Comparison of ENCODE assay signal across 8 cellular contexts in the genomic region with DNA sequence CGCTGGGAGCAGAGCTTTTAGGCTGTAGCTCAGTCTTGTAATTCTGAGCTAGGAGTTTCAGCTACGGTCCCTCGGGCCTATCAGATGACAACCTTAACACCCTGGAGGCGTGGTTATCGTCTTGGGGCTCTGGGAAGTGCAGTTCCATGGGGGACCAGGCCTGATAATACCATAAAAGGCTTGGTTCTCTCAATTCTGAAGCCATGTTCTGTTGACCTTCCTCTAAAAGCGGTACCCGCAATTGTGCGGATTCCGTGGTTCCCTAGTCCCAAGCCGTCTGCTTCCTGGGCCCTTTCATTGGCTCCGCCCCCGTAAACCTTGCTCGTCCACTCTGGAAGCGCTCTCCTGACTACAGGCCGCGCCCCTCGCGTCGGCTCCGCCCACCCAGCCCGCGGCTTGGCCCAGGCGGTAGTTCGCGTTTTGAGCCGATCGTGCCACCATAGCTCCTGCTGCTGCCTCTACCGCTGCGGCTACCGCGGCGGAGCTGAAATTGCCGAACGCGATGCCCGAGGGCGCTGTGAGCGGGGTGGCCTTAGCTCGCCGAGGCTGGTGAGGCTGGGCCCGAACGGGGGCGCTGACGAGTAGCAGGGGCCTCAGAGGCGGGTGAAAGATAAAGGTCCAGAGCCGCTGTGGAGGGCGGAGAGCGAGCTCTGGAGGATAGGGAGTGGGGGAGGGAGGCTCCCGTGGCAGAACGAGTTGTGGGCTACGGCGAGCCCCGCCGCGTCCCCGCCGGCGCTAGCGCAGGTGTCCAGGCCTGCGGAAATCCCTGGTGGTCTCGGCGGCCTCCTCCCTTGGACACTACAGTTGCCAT. TPM values are rescaled to one million over a fixed set of nuclear protein-coding genes. Genes with fewer than 3 reads are reported as not detected.
DNase-seq lines count a peak whose midpoint lies in the region; ATAC-seq and TF ChIP-seq lines count a peak whose summit lies in the region.

A gene with protein sequence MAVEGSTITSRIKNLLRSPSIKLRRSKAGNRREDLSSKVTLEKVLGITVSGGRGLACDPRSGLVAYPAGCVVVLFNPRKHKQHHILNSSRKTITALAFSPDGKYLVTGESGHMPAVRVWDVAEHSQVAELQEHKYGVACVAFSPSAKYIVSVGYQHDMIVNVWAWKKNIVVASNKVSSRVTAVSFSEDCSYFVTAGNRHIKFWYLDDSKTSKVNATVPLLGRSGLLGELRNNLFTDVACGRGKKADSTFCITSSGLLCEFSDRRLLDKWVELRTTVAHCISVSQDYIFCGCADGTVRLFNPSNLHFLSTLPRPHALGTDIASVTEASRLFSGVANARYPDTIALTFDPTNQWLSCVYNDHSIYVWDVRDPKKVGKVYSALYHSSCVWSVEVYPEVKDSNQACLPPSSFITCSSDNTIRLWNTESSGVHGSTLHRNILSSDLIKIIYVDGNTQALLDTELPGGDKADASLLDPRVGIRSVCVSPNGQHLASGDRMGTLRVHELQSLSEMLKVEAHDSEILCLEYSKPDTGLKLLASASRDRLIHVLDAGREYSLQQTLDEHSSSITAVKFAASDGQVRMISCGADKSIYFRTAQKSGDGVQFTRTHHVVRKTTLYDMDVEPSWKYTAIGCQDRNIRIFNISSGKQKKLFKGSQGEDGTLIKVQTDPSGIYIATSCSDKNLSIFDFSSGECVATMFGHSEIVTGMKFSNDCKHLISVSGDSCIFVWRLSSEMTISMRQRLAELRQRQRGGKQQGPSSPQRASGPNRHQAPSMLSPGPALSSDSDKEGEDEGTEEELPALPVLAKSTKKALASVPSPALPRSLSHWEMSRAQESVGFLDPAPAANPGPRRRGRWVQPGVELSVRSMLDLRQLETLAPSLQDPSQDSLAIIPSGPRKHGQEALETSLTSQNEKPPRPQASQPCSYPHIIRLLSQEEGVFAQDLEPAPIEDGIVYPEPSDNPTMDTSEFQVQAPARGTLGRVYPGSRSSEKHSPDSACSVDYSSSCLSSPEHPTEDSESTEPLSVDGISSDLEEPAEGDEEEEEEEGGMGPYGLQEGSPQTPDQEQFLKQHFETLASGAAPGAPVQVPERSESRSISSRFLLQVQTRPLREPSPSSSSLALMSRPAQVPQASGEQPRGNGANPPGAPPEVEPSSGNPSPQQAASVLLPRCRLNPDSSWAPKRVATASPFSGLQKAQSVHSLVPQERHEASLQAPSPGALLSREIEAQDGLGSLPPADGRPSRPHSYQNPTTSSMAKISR (N-terminal part only) (plus strand): TSS at position 423 of the 811 bp plus-strand sequence. CDS start 792 bp downstream, outside the sequence.

- peak within 1 kb of the TSS; percentile 55 for H3K9ac ChIP-seq in muscle layer of colon (ENCODE audit: low read length)

- no peaks in the 10 kb centered on the region for H3K27me3 Mint-ChIP-seq in activated T-cell treated with anti-CD3 and anti-CD28 coated beads, Interleukin-2, amount 50 U/mL, for 24 hours

- H3K4me1 Mint-ChIP-seq in activated T-cell treated with anti-CD3 and anti-CD28 coated beads, Interleukin-2, amount 50 U/mL, for 24 hours (ENCODE audit: low read depth) = peaks cover 60% of the 10 kb centered on the region

- peak within 1 kb of the TSS; percentile 75 to 93 for H3K4me3 ChIP-seq in muscle layer of colon (ENCODE audit: low read depth in 1 of 2, low read length in 2 of 2)

- peaks cover 12% of the 10 kb centered on the region for H3K36me3 Mint-ChIP-seq in activated T-cell treated with anti-CD3 and anti-CD28 coated beads, Interleukin-2, amount 50 U/mL, for 24 hours (ENCODE audit: low read depth)

- H3K9me3 Mint-ChIP-seq in activated T-cell treated with anti-CD3 and anti-CD28 coated beads, Interleukin-2, amount 50 U/mL, for 24 hours = no peaks in the 10 kb centered on the region

- H3K27ac ChIP-seq in muscle layer of colon (ENCODE audit: low read depth, low read length) = peak within 1 kb of the TSS; percentile 84

- no peaks in the 10 kb centered on the region for H3K9me3 ChIP-seq in muscle layer of colon (ENCODE audit: low read length)

- peak within 1 kb of the TSS; percentile 90 for H3K4me3 Mint-ChIP-seq in activated T-cell treated with anti-CD3 and anti-CD28 coated beads, Interleukin-2, amount 50 U/mL, for 24 hours

- peak within 1 kb of the TSS; percentile 96 for H3K27ac Mint-ChIP-seq in activated T-cell treated with anti-CD3 and anti-CD28 coated beads, Interleukin-2, amount 50 U/mL, for 24 hours

- no peaks in the 10 kb centered on the region for H3K27me3 ChIP-seq in muscle layer of colon (ENCODE audit: control insufficient read depth in 1 of 2, insufficient read depth in 2 of 2, low read length in 2 of 2)

- peaks cover 48% of the 10 kb centered on the region for H3K4me1 ChIP-seq in muscle layer of colon (ENCODE audit: insufficient read depth, low read length)

- ATAC-seq in GM21723 (IDR thresholded peaks at IDR 0.05; ENCODE audit: unreplicated experiment) (peak; percentile 84), esophagus mucosa (peak; percentile 93)

- H3K36me3 ChIP-seq in muscle layer of colon (ENCODE audit: insufficient read depth, low read length) = no peaks in the 10 kb centered on the region

- peak; percentile 77 for DNase-seq in DMS79 treated with DMSO at 0.1 percent for 48 hours (lab: John Stamatoyannopoulos, UW)
- DNase-seq in KG1 (lab: John Stamatoyannopoulos, UW) = peak; percentile 98
- DNase-seq in activated T-cell treated with anti-CD3 and anti-CD28 coated beads, Interleukin-2, amount 50 U/mL, for 24 hours = peak; percentile 98
- DNase-seq in stimulated activated CD8-positive, alpha-beta memory T cell treated with anti-CD3 and anti-CD28 coated beads, Interleukin-7, amount 100 ng/mL, for 24 hours (ENCODE audit: low read depth) = peak; percentile 88

TF ChIP-seq in PFSK-1, 5 proteins besides CTCF, POLR2A, EP300 and RAD21:
- TF ChIP-seq POLR2AphosphoS5 (IDR thresholded peaks at IDR 0.05; ENCODE audit: low read depth, low read length) (peak; percentile 56; the same call in 1 of the 2 replicates), SIN3A (IDR thresholded peaks at IDR 0.05; ENCODE audit: borderline replicate concordance, insufficient read depth, low read length) (no peak; the same call in 1 of the 2 replicates), TAF1 (IDR thresholded peaks at IDR 0.05; ENCODE audit: borderline replicate concordance, insufficient read depth, low read length) (peak; percentile 29; the same call in 1 of the 2 replicates), FOXP2 (optimal IDR thresholded peaks at IDR 0.05; ENCODE audit: borderline replicate concordance, extremely low read depth, extremely low read length, insufficient read depth) (peak; percentile 95)
- TF ChIP-seq, protein P1, sequence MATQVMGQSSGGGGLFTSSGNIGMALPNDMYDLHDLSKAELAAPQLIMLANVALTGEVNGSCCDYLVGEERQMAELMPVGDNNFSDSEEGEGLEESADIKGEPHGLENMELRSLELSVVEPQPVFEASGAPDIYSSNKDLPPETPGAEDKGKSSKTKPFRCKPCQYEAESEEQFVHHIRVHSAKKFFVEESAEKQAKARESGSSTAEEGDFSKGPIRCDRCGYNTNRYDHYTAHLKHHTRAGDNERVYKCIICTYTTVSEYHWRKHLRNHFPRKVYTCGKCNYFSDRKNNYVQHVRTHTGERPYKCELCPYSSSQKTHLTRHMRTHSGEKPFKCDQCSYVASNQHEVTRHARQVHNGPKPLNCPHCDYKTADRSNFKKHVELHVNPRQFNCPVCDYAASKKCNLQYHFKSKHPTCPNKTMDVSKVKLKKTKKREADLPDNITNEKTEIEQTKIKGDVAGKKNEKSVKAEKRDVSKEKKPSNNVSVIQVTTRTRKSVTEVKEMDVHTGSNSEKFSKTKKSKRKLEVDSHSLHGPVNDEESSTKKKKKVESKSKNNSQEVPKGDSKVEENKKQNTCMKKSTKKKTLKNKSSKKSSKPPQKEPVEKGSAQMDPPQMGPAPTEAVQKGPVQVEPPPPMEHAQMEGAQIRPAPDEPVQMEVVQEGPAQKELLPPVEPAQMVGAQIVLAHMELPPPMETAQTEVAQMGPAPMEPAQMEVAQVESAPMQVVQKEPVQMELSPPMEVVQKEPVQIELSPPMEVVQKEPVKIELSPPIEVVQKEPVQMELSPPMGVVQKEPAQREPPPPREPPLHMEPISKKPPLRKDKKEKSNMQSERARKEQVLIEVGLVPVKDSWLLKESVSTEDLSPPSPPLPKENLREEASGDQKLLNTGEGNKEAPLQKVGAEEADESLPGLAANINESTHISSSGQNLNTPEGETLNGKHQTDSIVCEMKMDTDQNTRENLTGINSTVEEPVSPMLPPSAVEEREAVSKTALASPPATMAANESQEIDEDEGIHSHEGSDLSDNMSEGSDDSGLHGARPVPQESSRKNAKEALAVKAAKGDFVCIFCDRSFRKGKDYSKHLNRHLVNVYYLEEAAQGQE (IDR thresholded peaks at IDR 0.05; ENCODE audit: insufficient read depth in 1 of 2, low read depth in 2 of 2, low read length in 2 of 2) = no peak

RNA-seq across cellular contexts. Expression of the gene that starts here (rescaled TPM):
- polyA plus RNA-seq in PFSK-1 (2012; ENCODE audit: insufficient read length, low read depth) = 9.5 TPM
- total RNA-seq in esophagus mucosa = 26.1 TPM

Comparison
In these comparisons a context has a peak if more than half of its experiments do, and no peak if none do; other contexts are left out.
1. Peak in every context shown above with its lines: DNase-seq, ATAC-seq, H3K4me3 ChIP-seq and H3K27ac ChIP-seq.